Comparison of ENCODE assay signal across 28 cellular contexts in the genomic region with DNA sequence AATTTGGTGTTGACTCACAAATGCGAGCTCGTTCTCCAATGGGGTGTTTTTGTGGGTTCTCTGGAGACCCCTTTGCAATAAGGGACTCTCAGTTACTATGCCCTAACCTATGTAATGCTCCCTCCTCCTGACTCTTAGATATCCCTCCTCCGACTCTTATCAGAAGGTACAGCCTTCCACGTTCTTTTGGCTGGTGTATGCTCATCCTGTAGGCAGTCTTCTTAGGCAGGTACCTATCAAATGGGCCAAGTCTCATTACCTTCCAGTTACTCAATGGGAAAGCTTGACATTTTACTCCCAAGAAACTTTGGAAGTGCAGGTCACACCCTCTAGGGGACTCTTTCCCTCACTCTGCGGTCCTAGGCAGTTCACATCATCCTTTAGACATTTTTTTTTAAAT. TPM values are rescaled to one million over a fixed set of nuclear protein-coding genes. Genes with fewer than 3 reads are reported as not detected.
"Had no signal": no experiment of that assay in that cellular context is flagged by ENCODE, and none has a peak within 500 bp of the region (broad histone marks: within the 10 kb centered on the region; RNA-seq: fewer than 3 reads in every experiment).

No MANE protein-coding gene starts in this region.

- H3K36me3 ChIP-seq: stomach, suprapubic skin, thoracic aorta, thyroid gland, tibial artery, tibial nerve, transverse colon, upper lobe of left lung, upper lobe of right lung, uterus, vagina had no signal

- H3K27ac ChIP-seq: stomach, suprapubic skin, testis, thoracic aorta, thyroid gland, tibial artery, tibial nerve, transverse colon, upper lobe of left lung, upper lobe of right lung, uterus, vagina had no signal

- H3K36me3 Mint-ChIP-seq: stimulated activated effector memory CD8-positive, alpha-beta T cell treated with anti-CD3 and anti-CD28 coated beads, Interleukin-12 subunit alpha, Interleukin-12 subunit beta, amount 100 ng/mL, for 72 hours; stimulated activated memory B cell treated with anti-CD40 and anti-IgM and Interleukin-4, amounts not matched to agents 10 μg/mL and 1 μg/mL and 100 μg/mL, for 72 hours; stimulated activated naive B cell treated with anti-CD40 and anti-IgM and Interleukin-4, amounts not matched to agents 10 μg/mL and 1 μg/mL and 100 μg/mL, for 72 hours; type B pancreatic cell had no signal

- H3K27me3 ChIP-seq: stomach, suprapubic skin, testis, thyroid gland, tibial artery, tibial nerve, transverse colon, upper lobe of left lung, upper lobe of right lung, uterus, vagina had no signal

- H3K4me1 ChIP-seq: stomach, suprapubic skin, testis, thyroid gland, tibial artery, tibial nerve, transverse colon, upper lobe of left lung, upper lobe of right lung, uterus, vagina had no signal

- DNase-seq: stimulated activated CD4-positive, alpha-beta T cell treated with anti-CD3 and anti-CD28 coated beads, Interleukin-2, amount 100 ng/mL, for 48 hours; stimulated activated CD4-positive, alpha-beta T cell treated with anti-CD3 and anti-CD28 coated beads, Interleukin-4, amount 100 ng/mL, for 1 hour; stimulated activated CD4-positive, alpha-beta T cell treated with anti-CD3 and anti-CD28 coated beads, Interleukin-4, amount 100 ng/mL, for 24 hours; stimulated activated CD4-positive, alpha-beta T cell treated with anti-CD3 and anti-CD28 coated beads, Interleukin-4, amount 100 ng/mL, for 4 hours; stimulated activated CD8-positive, alpha-beta memory T cell treated with anti-CD3 and anti-CD28 coated beads, Interleukin-4, amount 100 ng/mL, for 48 hours; stimulated activated naive B cell treated with anti-CD40 and anti-IgM and Interleukin-4, amounts not matched to agents 10 μg/mL and 1 μg/mL and 100 μg/mL, for 72 hours; stimulated activated naive CD4-positive, alpha-beta T cell; stimulated activated naive CD8-positive, alpha-beta T cell treated with anti-CD3 and anti-CD28 coated beads, Interleukin-15, amount 100 ng/mL, for 72 hours; stimulated activated naive CD8-positive, alpha-beta T cell treated with anti-CD3 and anti-CD28 coated beads, Interleukin-15, Interleukin-2, amounts not matched to agents 100 U/mL and 50 U/mL, for 24 hours; stomach; substantia nigra; testis; thyroid gland; tibial artery; transverse colon; trophoblast cell; upper lobe of left lung; upper lobe of right lung; uterus had no signal

- H3K27ac Mint-ChIP-seq: stimulated activated effector memory CD8-positive, alpha-beta T cell treated with anti-CD3 and anti-CD28 coated beads, Interleukin-12 subunit alpha, Interleukin-12 subunit beta, amount 100 ng/mL, for 72 hours; stimulated activated memory B cell treated with anti-CD40 and anti-IgM and Interleukin-4, amounts not matched to agents 10 μg/mL and 1 μg/mL and 100 μg/mL, for 72 hours; stimulated activated naive B cell treated with anti-CD40 and anti-IgM and Interleukin-4, amounts not matched to agents 10 μg/mL and 1 μg/mL and 100 μg/mL, for 72 hours; stimulated activated naive CD8-positive, alpha-beta T cell treated with anti-CD3 and anti-CD28 coated beads, Interleukin-15, amount 100 ng/mL, for 72 hours; stimulated activated naive CD8-positive, alpha-beta T cell treated with anti-CD3 and anti-CD28 coated beads, Interleukin-15, Interleukin-2, amounts not matched to agents 100 ng/mL and 50 ng/mL, for 24 hours; type B pancreatic cell had no signal

- ATAC-seq: stimulated activated effector memory CD8-positive, alpha-beta T cell treated with anti-CD3 and anti-CD28 coated beads, Interleukin-12 subunit alpha, Interleukin-12 subunit beta, amount 100 ng/mL, for 72 hours; stimulated activated memory B cell treated with anti-CD40 and anti-IgM and Interleukin-4, amounts not matched to agents 10 μg/mL and 1 μg/mL and 100 μg/mL, for 72 hours; stimulated activated naive B cell treated with anti-CD40 and anti-IgM and Interleukin-4, amounts not matched to agents 10 μg/mL and 1 μg/mL and 100 μg/mL, for 72 hours; stimulated activated naive CD8-positive, alpha-beta T cell treated with anti-CD3 and anti-CD28 coated beads, Interleukin-15, amount 100 ng/mL, for 72 hours; stimulated activated naive CD8-positive, alpha-beta T cell treated with anti-CD3 and anti-CD28 coated beads, Interleukin-15, Interleukin-2, amounts not matched to agents 100 U/mL and 50 U/mL, for 24 hours; upper lobe of right lung had no signal

- H3K4me3 Mint-ChIP-seq: stimulated activated effector memory CD8-positive, alpha-beta T cell treated with anti-CD3 and anti-CD28 coated beads, Interleukin-12 subunit alpha, Interleukin-12 subunit beta, amount 100 ng/mL, for 72 hours; stimulated activated memory B cell treated with anti-CD40 and anti-IgM and Interleukin-4, amounts not matched to agents 10 μg/mL and 1 μg/mL and 100 μg/mL, for 72 hours; stimulated activated naive B cell treated with anti-CD40 and anti-IgM and Interleukin-4, amounts not matched to agents 10 μg/mL and 1 μg/mL and 100 μg/mL, for 72 hours; stimulated activated naive CD8-positive, alpha-beta T cell treated with anti-CD3 and anti-CD28 coated beads, Interleukin-15, amount 100 ng/mL, for 72 hours; stimulated activated naive CD8-positive, alpha-beta T cell treated with anti-CD3 and anti-CD28 coated beads, Interleukin-15, Interleukin-2, amounts not matched to agents 100 ng/mL and 50 ng/mL, for 24 hours; type B pancreatic cell had no signal

- H3K9me3 ChIP-seq: stomach, testis, thoracic aorta, thyroid gland, tibial artery, tibial nerve, transverse colon, upper lobe of left lung, upper lobe of right lung, uterus, vagina had no signal

- H3K4me3 ChIP-seq: stomach, suprapubic skin, testis, thoracic aorta, thyroid gland, tibial artery, tibial nerve, transverse colon, upper lobe of left lung, upper lobe of right lung, uterus, vagina had no signal

- H3K4me1 Mint-ChIP-seq: stimulated activated effector memory CD8-positive, alpha-beta T cell treated with anti-CD3 and anti-CD28 coated beads, Interleukin-12 subunit alpha, Interleukin-12 subunit beta, amount 100 ng/mL, for 72 hours; stimulated activated memory B cell treated with anti-CD40 and anti-IgM and Interleukin-4, amounts not matched to agents 10 μg/mL and 1 μg/mL and 100 μg/mL, for 72 hours; stimulated activated naive B cell treated with anti-CD40 and anti-IgM and Interleukin-4, amounts not matched to agents 10 μg/mL and 1 μg/mL and 100 μg/mL, for 72 hours; stimulated activated naive CD8-positive, alpha-beta T cell treated with anti-CD3 and anti-CD28 coated beads, Interleukin-15, amount 100 ng/mL, for 72 hours had no signal

RNA-seq across cellular contexts. Expression of gene SLC26A5, which starts 32.6 kb away (rescaled TPM):
- total RNA-seq: temporal lobe, thoracic aorta, vagina had no signal
